ENCODE assay signal across 18 cellular contexts in genomic region chr4:17476811-17477210, GRCh38. TPM values are rescaled to one million over a fixed set of nuclear protein-coding genes. Genes with fewer than 3 reads are reported as not detected.
"Had no signal": no experiment of that assay in that cellular context is flagged by ENCODE, and none has a peak within 500 bp of the region (broad histone marks: within the 10 kb centered on the region; RNA-seq: fewer than 3 reads in every experiment).

No MANE protein-coding gene starts in this region.

- H3K27ac ChIP-seq: ascending aorta, breast epithelium, epithelial cell of prostate, gastroesophageal sphincter, transverse colon, vagina had no signal

- H3K27me3 Mint-ChIP-seq: activated naive CD8-positive, alpha-beta T cell treated with anti-CD3 and anti-CD28 coated beads, Interleukin-2, amount 50 U/mL, for 24 hours; natural killer cell treated with Interleukin-12 subunit alpha and Interleukin-12 subunit beta and Interleukin-15 and Interleukin-18, amount 100 ng/mL, for 72 hours had no signal

- H3K9me3 Mint-ChIP-seq: activated naive CD4-positive, alpha-beta T cell treated with anti-CD3 and anti-CD28 coated beads for 36 hours; activated naive CD8-positive, alpha-beta T cell treated with anti-CD3 and anti-CD28 coated beads, Interleukin-2, amount 50 U/mL, for 24 hours; activated T-helper 2 cell treated with anti-CD3 and anti-CD28 coated beads, Interferon-gamma antibody, Interleukin-2, Interleukin-4, amounts not matched to agents 10 μg/mL and 5 μg/mL and 100 μg/mL, durations not matched to agents 14 hours and 24 hours and 36 hours; natural killer cell treated with Interleukin-12 subunit alpha and Interleukin-12 subunit beta and Interleukin-15 and Interleukin-18, amount 100 ng/mL, for 72 hours had no signal

- ATAC-seq: activated naive CD8-positive, alpha-beta T cell treated with anti-CD3 and anti-CD28 coated beads, Interleukin-2, amount 50 U/mL, for 24 hours; gastroesophageal sphincter; natural killer cell treated with Interleukin-12 subunit alpha and Interleukin-12 subunit beta and Interleukin-15 and Interleukin-18, amount 100 ng/mL, for 72 hours had no signal

- H3K27me3 ChIP-seq: ascending aorta, breast epithelium, gastroesophageal sphincter, transverse colon, vagina had no signal

- H3K4me3 ChIP-seq: ascending aorta, breast epithelium, gastroesophageal sphincter, transverse colon, vagina had no signal

- H3K9me3 ChIP-seq: transverse colon, vagina had no signal

- H3K36me3 Mint-ChIP-seq: natural killer cell treated with Interleukin-12 subunit alpha and Interleukin-12 subunit beta and Interleukin-15 and Interleukin-18, amount 100 ng/mL, for 72 hours had no signal

- H3K4me1 ChIP-seq: ascending aorta, breast epithelium, gastroesophageal sphincter, transverse colon, vagina had no signal

- H3K27ac Mint-ChIP-seq: activated naive CD4-positive, alpha-beta T cell treated with anti-CD3 and anti-CD28 coated beads for 36 hours; activated naive CD8-positive, alpha-beta T cell treated with anti-CD3 and anti-CD28 coated beads, Interleukin-2, amount 50 U/mL, for 24 hours; activated T-helper 2 cell treated with anti-CD3 and anti-CD28 coated beads, Interferon-gamma antibody, Interleukin-2, Interleukin-4, amounts not matched to agents 10 μg/mL and 5 μg/mL and 100 μg/mL, durations not matched to agents 14 hours and 24 hours and 36 hours; natural killer cell treated with Interleukin-12 subunit alpha and Interleukin-12 subunit beta and Interleukin-15 and Interleukin-18, amount 100 ng/mL, for 72 hours had no signal

- DNase-seq: activated CD4-positive, alpha-beta T cell treated with anti-CD3 and anti-CD28 coated beads for 1 hour; activated CD4-positive, alpha-beta T cell treated with anti-CD3 and anti-CD28 coated beads, Interleukin-2, amount 50 U/mL, for 4 hours; activated naive CD4-positive, alpha-beta T cell treated with anti-CD3 and anti-CD28 coated beads for 36 hours; activated naive CD8-positive, alpha-beta T cell treated with anti-CD3 and anti-CD28 coated beads, Interleukin-2, amount 50 U/mL, for 24 hours; mesenchymal stem cell; posterior cingulate gyrus; T1000; transverse colon had no signal

- H3K36me3 ChIP-seq: breast epithelium, transverse colon had no signal

- H3K4me3 Mint-ChIP-seq: activated naive CD4-positive, alpha-beta T cell treated with anti-CD3 and anti-CD28 coated beads for 36 hours; activated naive CD8-positive, alpha-beta T cell treated with anti-CD3 and anti-CD28 coated beads, Interleukin-2, amount 50 U/mL, for 24 hours; natural killer cell treated with Interleukin-12 subunit alpha and Interleukin-12 subunit beta and Interleukin-15 and Interleukin-18, amount 100 ng/mL, for 72 hours had no signal

RNA-seq across cellular contexts. Expression of gene CLRN2, which starts 38.2 kb away (rescaled TPM):
- total RNA-seq: activated naive CD4-positive, alpha-beta T cell treated with anti-CD3 and anti-CD28 coated beads for 36 hours; activated T-helper 2 cell treated with anti-CD3 and anti-CD28 coated beads, Interferon-gamma antibody, Interleukin-2, Interleukin-4, amounts not matched to agents 10 μg/mL and 5 μg/mL and 100 μg/mL, durations not matched to agents 14 hours and 24 hours and 36 hours; ascending aorta; breast epithelium; chondrocyte; dermis microvascular lymphatic vessel endothelial cell; gastroesophageal sphincter; natural killer cell treated with Interleukin-12 subunit alpha and Interleukin-12 subunit beta and Interleukin-15 and Interleukin-18, amount 100 ng/mL, for 72 hours; subcutaneous adipose tissue; transverse colon; vagina had no signal
